ENCODE assay signal across 24 cellular contexts in genomic region chr2:200845194-200845593, GRCh38.
"Had no signal": no experiment of that assay in that cellular context is flagged by ENCODE, and none has a peak within 500 bp of the region (broad histone marks: within the 10 kb centered on the region; RNA-seq: fewer than 3 reads in every experiment).

No MANE protein-coding gene starts in this region.

- ATAC-seq: left colon had no signal

- H3K27ac ChIP-seq: coronary artery, esophagus squamous epithelium, heart right ventricle, left ventricle myocardium inferior, prostate gland, right atrium auricular region, sigmoid colon, suprapubic skin, transverse colon had no signal

- H3K27ac Mint-ChIP-seq: memory B cell; natural killer cell; stimulated activated memory B cell treated with anti-CD40 and anti-IgM and Interleukin-4, amounts not matched to agents 10 μg/mL and 1 μg/mL and 100 μg/mL, for 72 hours; stimulated activated naive CD8-positive, alpha-beta T cell treated with anti-CD3 and anti-CD28 coated beads, Interleukin-15, Interleukin-2, amounts not matched to agents 100 ng/mL and 50 ng/mL, for 24 hours had no signal

- H3K27me3 ChIP-seq: esophagus squamous epithelium, heart right ventricle, right atrium auricular region, sigmoid colon, suprapubic skin, transverse colon had no signal

- H3K36me3 ChIP-seq: left ventricle myocardium inferior, prostate gland, right atrium auricular region, sigmoid colon, suprapubic skin, transverse colon had no signal

- H3K9me3 Mint-ChIP-seq: memory B cell; natural killer cell; neural crest cell; stimulated activated memory B cell treated with anti-CD40 and anti-IgM and Interleukin-4, amounts not matched to agents 10 μg/mL and 1 μg/mL and 100 μg/mL, for 72 hours; stimulated activated naive CD8-positive, alpha-beta T cell treated with anti-CD3 and anti-CD28 coated beads, Interleukin-15, Interleukin-2, amounts not matched to agents 100 ng/mL and 50 ng/mL, for 24 hours had no signal

- H3K4me3 Mint-ChIP-seq: memory B cell; natural killer cell; neural crest cell; stimulated activated memory B cell treated with anti-CD40 and anti-IgM and Interleukin-4, amounts not matched to agents 10 μg/mL and 1 μg/mL and 100 μg/mL, for 72 hours; stimulated activated naive CD8-positive, alpha-beta T cell treated with anti-CD3 and anti-CD28 coated beads, Interleukin-15, Interleukin-2, amounts not matched to agents 100 ng/mL and 50 ng/mL, for 24 hours had no signal

- H3K36me3 Mint-ChIP-seq: memory B cell, natural killer cell had no signal

- H3K27me3 Mint-ChIP-seq: memory B cell; stimulated activated memory B cell treated with anti-CD40 and anti-IgM and Interleukin-4, amounts not matched to agents 10 μg/mL and 1 μg/mL and 100 μg/mL, for 72 hours; stimulated activated naive CD8-positive, alpha-beta T cell treated with anti-CD3 and anti-CD28 coated beads, Interleukin-15, Interleukin-2, amounts not matched to agents 100 ng/mL and 50 ng/mL, for 24 hours had no signal

- DNase-seq: dermis blood vessel endothelial cell; effector memory CD4-positive, alpha-beta T cell; esophagus squamous epithelium; foreskin melanocyte; glutamatergic neuron; heart right ventricle; hippocampal formation; kidney glomerular epithelial cell; left colon; left ventricle myocardium inferior; natural killer cell; sigmoid colon; stimulated activated CD4-positive, alpha-beta T cell treated with anti-CD3 and anti-CD28 coated beads, Interleukin-2, amount 100 ng/mL, for 24 hours; stimulated activated CD4-positive, alpha-beta T cell treated with anti-CD3 and anti-CD28 coated beads, Interleukin-4, amount 100 ng/mL, for 24 hours; transverse colon had no signal

- H3K9me3 ChIP-seq: esophagus squamous epithelium, heart right ventricle, left ventricle myocardium inferior, prostate gland, right atrium auricular region, sigmoid colon, suprapubic skin, transverse colon had no signal

- H3K4me3 ChIP-seq: coronary artery, esophagus squamous epithelium, heart right ventricle, left ventricle myocardium inferior, lung, prostate gland, right atrium auricular region, sigmoid colon, suprapubic skin, transverse colon had no signal

- H3K4me1 Mint-ChIP-seq: memory B cell; neural crest cell; stimulated activated memory B cell treated with anti-CD40 and anti-IgM and Interleukin-4, amounts not matched to agents 10 μg/mL and 1 μg/mL and 100 μg/mL, for 72 hours had no signal

- H3K4me1 ChIP-seq: left ventricle myocardium inferior, prostate gland, right atrium auricular region, sigmoid colon, suprapubic skin had no signal
